In genomic region chr15:68078365-68078764, GRCh38 we compare ENCODE assay signal across 2 cellular contexts.
TF ChIP-seq lines count a peak whose summit lies in the region.

No MANE protein-coding gene starts in this region.

TF ChIP-seq in A549, 52 proteins besides CTCF, POLR2A, EP300 and RAD21:
- TF ChIP-seq BHLHE40 (IDR thresholded peaks at IDR 0.05; ENCODE audit: low read depth, low read length) (no peak), RCOR1 (IDR thresholded peaks at IDR 0.05; ENCODE audit: low read depth, low read length) (no peak), MAZ (IDR thresholded peaks at IDR 0.05; ENCODE audit: borderline replicate concordance, low read depth, low read length) (no peak), MAX (IDR thresholded peaks at IDR 0.05) (no peak), CHD4 (IDR thresholded peaks at IDR 0.05; ENCODE audit: borderline replicate concordance) (no peak), HOXA7 (CRISPR knock-in tag; IDR thresholded peaks at IDR 0.05) (no peak), KDM1A (IDR thresholded peaks at IDR 0.05; ENCODE audit: low read depth) (no peak), NR3C1 (IDR thresholded peaks at IDR 0.05) (no peak), RNF2 (IDR thresholded peaks at IDR 0.05; ENCODE audit: borderline replicate concordance, low read depth) (no peak), HDAC2 (IDR thresholded peaks at IDR 0.05) (no peak), FOSB (CRISPR knock-in tag; IDR thresholded peaks at IDR 0.05) (no peak), GATA3 (IDR thresholded peaks at IDR 0.05; ENCODE audit: borderline replicate concordance) (no peak), PHF8 (IDR thresholded peaks at IDR 0.05; ENCODE audit: borderline replicate concordance, low read depth) (no peak), HOXB13 (CRISPR knock-in tag; IDR thresholded peaks at IDR 0.05; ENCODE audit: low read depth) (no peak), HES2 (IDR thresholded peaks at IDR 0.05) (no peak), POLR2AphosphoS2 (conservative IDR thresholded peaks at IDR 0.05; ENCODE audit: low read length) (no peak), NFE2L2 (conservative IDR thresholded peaks at IDR 0.05; ENCODE audit: low read length) (no peak), CHD2 (IDR thresholded peaks at IDR 0.05; ENCODE audit: low read length, partially characterized antibody) (no peak)

TF ChIP-seq in IMR-90, 13 proteins besides CTCF, POLR2A, EP300 and RAD21:
- no peak for TF ChIP-seq MXI1 (IDR thresholded peaks at IDR 0.05; ENCODE audit: borderline replicate concordance, low read depth, low read length)
